In the genomic region with DNA sequence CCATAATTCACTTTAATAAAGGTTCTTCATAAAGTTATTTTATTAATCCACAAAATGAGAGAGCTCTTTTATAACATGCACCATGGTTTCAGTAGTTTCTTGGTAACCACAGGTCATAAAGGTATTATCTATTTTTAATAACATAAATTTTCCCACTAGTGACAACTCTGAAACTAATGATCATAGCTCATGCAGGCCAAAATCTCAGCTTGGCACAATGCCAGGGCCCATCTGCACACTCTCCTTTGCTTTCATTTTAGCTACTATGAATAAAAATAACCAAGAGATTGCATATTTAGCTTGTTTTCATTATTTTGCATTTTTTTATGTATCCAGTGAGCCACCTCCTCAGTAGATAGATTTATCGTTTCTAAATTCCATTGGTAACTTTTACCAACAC, we compare ENCODE assay signal across 17 cellular contexts.
"Had no signal": no experiment of that assay in that cellular context is flagged by ENCODE, and none has a peak within 500 bp of the region (broad histone marks: within the 10 kb centered on the region; RNA-seq: fewer than 3 reads in every experiment).

No MANE protein-coding gene starts in this region.

- H3K27ac ChIP-seq: ascending aorta, esophagus squamous epithelium, prostate gland, transverse colon had no signal

- H3K4me3 ChIP-seq: ascending aorta, esophagus squamous epithelium, prostate gland, transverse colon had no signal

- ATAC-seq: activated CD8-positive, alpha-beta memory T cell treated with anti-CD3 and anti-CD28 coated beads, Interleukin-2, amount 10 ng/mL, durations not matched to agents 7 days and 5 days; activated naive CD8-positive, alpha-beta T cell treated with anti-CD3 and anti-CD28 coated beads, Interleukin-2, amount 50 U/mL, for 24 hours; left lobe of liver; natural killer cell treated with Interleukin-12 subunit alpha and Interleukin-12 subunit beta and Interleukin-15 and Interleukin-18, amount 100 ng/mL, for 72 hours had no signal

- DNase-seq: activated CD4-positive, alpha-beta T cell treated with anti-CD3 and anti-CD28 coated beads, Interleukin-2, amount 50 U/mL, for 48 hours; activated CD4-positive, CD25-positive, alpha-beta regulatory T cell treated with anti-CD3 and anti-CD28 coated beads, Interleukin-2, amount 50 U/mL, for 72 hours; activated CD8-positive, alpha-beta memory T cell treated with anti-CD3 and anti-CD28 coated beads, Interleukin-2, amount 10 ng/mL, durations not matched to agents 7 days and 5 days; activated naive CD8-positive, alpha-beta T cell treated with anti-CD3 and anti-CD28 coated beads, Interleukin-2, amount 50 U/mL, for 24 hours; activated T-cell treated with anti-CD3 and anti-CD28 coated beads, Interleukin-2, amount 50 U/mL, for 48 hours; esophagus squamous epithelium; foreskin melanocyte; stimulated activated CD4-positive, alpha-beta T cell treated with anti-CD3 and anti-CD28 coated beads, Interleukin-12 subunit alpha, Interleukin-12 subunit beta, amount 100 ng/mL, for 4 hours; stimulated activated naive CD4-positive, alpha-beta T cell; substantia nigra; transverse colon had no signal

- FAIRE-seq: bronchial epithelial cell, colon had no signal

- H3K27me3 ChIP-seq: ascending aorta, esophagus squamous epithelium, transverse colon had no signal

- H3K9me3 ChIP-seq: esophagus squamous epithelium, prostate gland had no signal

- H3K36me3 ChIP-seq: ascending aorta, esophagus squamous epithelium, prostate gland, transverse colon had no signal

- H3K4me1 ChIP-seq: ascending aorta, esophagus squamous epithelium, prostate gland, transverse colon had no signal
